Comparison of ENCODE assay signal across 25 cellular contexts in genomic region chr20:48374986-48375715, GRCh38.
DNase-seq lines count a peak whose midpoint lies in the region; ATAC-seq, FAIRE-seq and TF ChIP-seq lines count a peak whose summit lies in the region.
"Had no signal": no experiment of that assay in that cellular context is flagged by ENCODE, and none has a peak within 500 bp of the region (broad histone marks: within the 10 kb centered on the region; RNA-seq: fewer than 3 reads in every experiment).

No MANE protein-coding gene starts in this region.

- H3K36me3 ChIP-seq in endothelial cell of umbilical vein (ENCODE audit: control insufficient read depth in 2 of 2, extremely low read depth in 1 of 2, insufficient read depth in 2 of 2, low read length in 2 of 2) (no peaks in the 10 kb centered on the region), SK-N-SH (replicated peaks in 1 of 2; ENCODE audit: control insufficient read depth in 1 of 2, insufficient read depth in 2 of 2, low read length in 1 of 2) (no peaks in the 10 kb centered on the region)
- H3K36me3 ChIP-seq: brain microvascular endothelial cell, gastrocnemius medialis, pancreas, thoracic aorta had no signal

- H3K4me1 ChIP-seq in right cardiac atrium (ENCODE audit: control insufficient read depth, insufficient read depth, low read length) (peaks cover 2% of the 10 kb centered on the region), endothelial cell of umbilical vein (ENCODE audit: control insufficient read depth, extremely low read depth, insufficient read depth, low read length) (peaks cover 11% of the 10 kb centered on the region), SK-N-SH (ENCODE audit: control insufficient read depth in 1 of 2, insufficient read depth in 2 of 2, low read depth in 1 of 2, low read length in 1 of 2) (peaks cover 0 to 2% of the 10 kb centered on the region in 2 experiments; a peak in 2 of 4 replicates)
- H3K4me1 ChIP-seq: gastrocnemius medialis, pancreas had no signal

- DNase-seq in right cardiac atrium, result no peak
- no peak for DNase-seq in Right ventricle myocardium inferior (ENCODE audit: missing footprints)
- DNase-seq in endothelial cell of umbilical vein (ENCODE audit: low read depth, low spot score), result no peak
- DNase-seq in neural crest cell (ENCODE audit: low read depth, low spot score), result no peak
- DNase-seq in SK-N-SH, result no peak
- no peak for DNase-seq in GM19239 (ENCODE audit: insufficient read length, low spot score)
- DNase-seq in NOMO-1 (lab: John Stamatoyannopoulos, UW; ENCODE audit: unreplicated experiment in 2 of 2), result no peak
- DNase-seq: activated CD4-positive, CD25-positive, alpha-beta regulatory T cell treated with anti-CD3 and anti-CD28 coated beads, Interleukin-2, amount 50 U/mL, for 72 hours; activated gamma-delta T cell; activated T-cell treated with anti-CD3 and anti-CD28 coated beads for 4 hours; COR-L47; effector CD4-positive, alpha-beta T cell; gastrocnemius medialis; NCI-H1417 treated with DMSO at 0.1 percent for 48 hours; NCI-H2107; NCI-H510A treated with DMSO at 0.1 percent for 48 hours had no signal

- H3K79me2 ChIP-seq in endothelial cell of umbilical vein (ENCODE audit: control insufficient read depth, insufficient read depth, low read length) (no peaks in the 10 kb centered on the region), SK-N-SH (ENCODE audit: insufficient read depth) (no peaks in the 10 kb centered on the region)

- no peaks in the 10 kb centered on the region for H3K9me3 ChIP-seq in right cardiac atrium (ENCODE audit: control insufficient read depth, low read length)
- H3K9me3 ChIP-seq in endothelial cell of umbilical vein (replicated peaks; ENCODE audit: control insufficient read depth, insufficient read depth, low read length), result no peaks in the 10 kb centered on the region
- H3K9me3 ChIP-seq in SK-N-SH, result no peaks in the 10 kb centered on the region
- H3K9me3 ChIP-seq: gastrocnemius medialis, pancreas, thoracic aorta had no signal

- TF ChIP-seq RAD21 in SK-N-SH (IDR thresholded peaks at IDR 0.05; ENCODE audit: low read length), result no peak

- intact Hi-C loops in right cardiac atrium (cut with DNase I) (no loop called here), Right ventricle myocardium inferior (cut with DNase I) (loop anchor here (10.0 kb wide), 1 partner anchor 590 kb away; the partner anchor contains the start of gene SULF2), endothelial cell of umbilical vein (cut with micrococcal nuclease) (loop anchor here (1.0 kb wide), 2 partner anchors 76 to 80 kb away; no protein-coding TSS in a partner anchor)

- no peaks in the 10 kb centered on the region for H3F3A ChIP-seq in SK-N-SH (replicated peaks; ENCODE audit: insufficient read depth)

- H3K9me3 Mint-ChIP-seq in neural crest cell, result no peaks in the 10 kb centered on the region
- H3K9me3 Mint-ChIP-seq: activated CD8-positive, alpha-beta T cell treated with anti-CD3 and anti-CD28 coated beads for 36 hours; stimulated activated effector memory CD8-positive, alpha-beta T cell treated with anti-CD3 and anti-CD28 coated beads, Interleukin-12 subunit alpha, Interleukin-12 subunit beta, amount 100 ng/mL, for 72 hours had no signal

- no peak overlapping the region for H2AFZ ChIP-seq in endothelial cell of umbilical vein (ENCODE audit: low read depth, low read length)
- H2AFZ ChIP-seq in SK-N-SH (ENCODE audit: low read depth), result no peak overlapping the region

- H3K4me3 ChIP-seq in right cardiac atrium (ENCODE audit: low read length) (no peak overlapping the region), endothelial cell of umbilical vein (replicated peaks in 1 of 3; ENCODE audit: insufficient read depth in 1 of 3, low read depth in 1 of 3, low read length in 3 of 3) (no peak overlapping the region), SK-N-SH (ENCODE audit: low read depth in 2 of 2, low read length in 1 of 2) (no peak overlapping the region)
- H3K4me3 ChIP-seq: gastrocnemius medialis, pancreas, thoracic aorta had no signal

- no peak overlapping the region for H3K4me2 ChIP-seq in endothelial cell of umbilical vein (ENCODE audit: insufficient read depth, low read length)
- H3K4me2 ChIP-seq in SK-N-SH, result no peak overlapping the region

- H3K4me1 Mint-ChIP-seq in neural crest cell, result peaks cover 61% of the 10 kb centered on the region
- H3K4me1 Mint-ChIP-seq: stimulated activated effector memory CD8-positive, alpha-beta T cell treated with anti-CD3 and anti-CD28 coated beads, Interleukin-12 subunit alpha, Interleukin-12 subunit beta, amount 100 ng/mL, for 72 hours had no signal

- H3K9ac ChIP-seq in endothelial cell of umbilical vein (replicated peaks; ENCODE audit: extremely low read depth, insufficient read depth, low read length) (no peak overlapping the region), SK-N-SH (no peak overlapping the region)

- dilution Hi-C loops in endothelial cell of umbilical vein (cut with MboI; ENCODE audit: extremely low pct_ligation_motif_present, low sequenced_read_pairs), result no loop called here

- no peaks in the 10 kb centered on the region for H3K27me3 ChIP-seq in right cardiac atrium (ENCODE audit: control insufficient read depth, insufficient read depth)
- peaks cover 0 to 1% of the 10 kb centered on the region in 2 experiments for H3K27me3 ChIP-seq in endothelial cell of umbilical vein (ENCODE audit: control insufficient read depth in 2 of 2, insufficient read depth in 2 of 2, low read length in 2 of 2)
- H3K27me3 ChIP-seq in SK-N-SH (ENCODE audit: insufficient read depth), result no peaks in the 10 kb centered on the region
- H3K27me3 ChIP-seq: pancreas had no signal

- POLR2A ChIA-PET in endothelial cell of umbilical vein (lab: Charles Lee) (no interaction called here), SK-N-SH (lab: Yijun Ruan, JAX) (no interaction called here)

- no peak for TF ChIP-seq POLR2A in endothelial cell of umbilical vein (IDR thresholded peaks at IDR 0.05; ENCODE audit: low read depth, low read length)

- no peak overlapping the region for H3K27ac Mint-ChIP-seq in neural crest cell (ENCODE audit: unreplicated experiment)
- H3K27ac Mint-ChIP-seq: activated CD8-positive, alpha-beta T cell treated with anti-CD3 and anti-CD28 coated beads for 36 hours; B cell; stimulated activated effector memory CD8-positive, alpha-beta T cell treated with anti-CD3 and anti-CD28 coated beads, Interleukin-12 subunit alpha, Interleukin-12 subunit beta, amount 100 ng/mL, for 72 hours had no signal

- no peak for FAIRE-seq in endothelial cell of umbilical vein (lab: Jason Lieb, UNC)
- no peak for FAIRE-seq in GM19239 (lab: Jason Lieb, UNC)
- FAIRE-seq: GM12892, kidney, pancreas had no signal

- TF ChIP-seq CTCF in endothelial cell of umbilical vein (IDR thresholded peaks at IDR 0.05; ENCODE audit: extremely low read depth in 1 of 2, insufficient read depth in 1 of 2, low read depth in 1 of 2, low read length in 2 of 2) (no peak), neural crest cell (conservative IDR thresholded peaks at IDR 0.05) (no peak), SK-N-SH (IDR thresholded peaks at IDR 0.05) (no peak)

- no peaks in the 10 kb centered on the region for H3K9me1 ChIP-seq in endothelial cell of umbilical vein (replicated peaks; ENCODE audit: control insufficient read depth, extremely low read depth, insufficient read depth, low read length)

- no peak for TF ChIP-seq EP300 in SK-N-SH (IDR thresholded peaks at IDR 0.05; ENCODE audit: borderline replicate concordance in 1 of 2, low read depth in 1 of 2, low read length in 1 of 2)

- H3K27me3 Mint-ChIP-seq in neural crest cell (ENCODE audit: low read depth), result peaks cover 27% of the 10 kb centered on the region

- CTCF ChIA-PET in endothelial cell of umbilical vein (lab: Charles Lee), result interaction anchor here (0.9 kb wide), 1 partner anchor 245 kb away, joined by 4 read pairs; no protein-coding TSS in a partner anchor
- CTCF ChIA-PET in SK-N-SH (lab: Yijun Ruan, JAX), result interaction anchor here (0.6 to 2.7 kb wide), 3 partner anchors 245 to 713 kb away, joined by 3 to 9 read pairs (median 3); no protein-coding TSS in a partner anchor

- H4K20me1 ChIP-seq in endothelial cell of umbilical vein (replicated peaks; ENCODE audit: control insufficient read depth, extremely low read depth, insufficient read depth, low read length) (no peaks in the 10 kb centered on the region), SK-N-SH (ENCODE audit: insufficient read depth) (no peaks in the 10 kb centered on the region)

- H3K36me3 Mint-ChIP-seq in neural crest cell (ENCODE audit: low read depth), result no peaks in the 10 kb centered on the region
- H3K36me3 Mint-ChIP-seq: stimulated activated effector memory CD8-positive, alpha-beta T cell treated with anti-CD3 and anti-CD28 coated beads, Interleukin-12 subunit alpha, Interleukin-12 subunit beta, amount 100 ng/mL, for 72 hours had no signal

- 80% methylated on average over 17 of the region's 17 CpGs for WGBS in right cardiac atrium
- 73% methylated on average over 16 of the region's 17 CpGs for WGBS in SK-N-SH (ENCODE audit: low lambda C conversion rate)

- H3K4me3 Mint-ChIP-seq in neural crest cell, result peak overlapping the region; percentile 83
- H3K4me3 Mint-ChIP-seq: activated CD8-positive, alpha-beta T cell treated with anti-CD3 and anti-CD28 coated beads for 36 hours; B cell; stimulated activated effector memory CD8-positive, alpha-beta T cell treated with anti-CD3 and anti-CD28 coated beads, Interleukin-12 subunit alpha, Interleukin-12 subunit beta, amount 100 ng/mL, for 72 hours had no signal

- H3K27ac ChIP-seq in right cardiac atrium (ENCODE audit: low read length), result peak overlapping the region; percentile 42
- peak overlapping the region; percentile 41 for H3K27ac ChIP-seq in endothelial cell of umbilical vein (ENCODE audit: insufficient read depth, low read depth, low read length)
- H3K27ac ChIP-seq in SK-N-SH (ENCODE audit: low read depth in 2 of 2, low read length in 1 of 2), result no peak overlapping the region
- H3K27ac ChIP-seq: brain microvascular endothelial cell, gastrocnemius medialis, thoracic aorta had no signal

- ATAC-seq in right cardiac atrium (no peak), Right ventricle myocardium inferior (no peak), HG03108 (IDR thresholded peaks at IDR 0.05; ENCODE audit: unreplicated experiment) (no peak)
- ATAC-seq: activated CD8-positive, alpha-beta T cell treated with anti-CD3 and anti-CD28 coated beads for 36 hours; stimulated activated effector memory CD8-positive, alpha-beta T cell treated with anti-CD3 and anti-CD28 coated beads, Interleukin-12 subunit alpha, Interleukin-12 subunit beta, amount 100 ng/mL, for 72 hours had no signal

- BruUV-seq in endothelial cell of umbilical vein (replicated peaks; lab: Mats Ljungman, UMichigan), result no TSS peak

- no peaks in the 10 kb centered on the region for H3K9me2 ChIP-seq in SK-N-SH

TF ChIP-seq in endothelial cell of umbilical vein, 7 proteins besides CTCF, POLR2A, EP300 and RAD21 (continues in another document):
- TF ChIP-seq POLR2AphosphoS5 (IDR thresholded peaks at IDR 0.05; ENCODE audit: insufficient read depth, low read depth, low read length) (no peak), GATA2 (IDR thresholded peaks at IDR 0.05; ENCODE audit: insufficient read depth, insufficient read length, low read depth, low read length) (no peak), MYC (IDR thresholded peaks at IDR 0.05; ENCODE audit: low read depth, low read length) (no peak)

TF ChIP-seq in SK-N-SH, 30 proteins besides CTCF, POLR2A, EP300 and RAD21 (continues in another document):
- TF ChIP-seq SIN3A (IDR thresholded peaks at IDR 0.05; ENCODE audit: borderline replicate concordance, low read depth, low read length) (no peak), CHD2 (IDR thresholded peaks at IDR 0.05; ENCODE audit: low read length, partially characterized antibody) (no peak)

Comparison
In these comparisons a context has a peak if more than half of its experiments do, and no peak if none do; other contexts are left out.
1. intact Hi-C loops: an anchor here in Right ventricle myocardium inferior (10.0 kb wide) and endothelial cell of umbilical vein (1.0 kb wide); none called in right cardiac atrium.
2. H3K27ac ChIP-seq: peak in right cardiac atrium (single experiment) and endothelial cell of umbilical vein (single experiment); none in SK-N-SH (0 of 2).